ENCODE assay signal across 19 cellular contexts in the genomic region with DNA sequence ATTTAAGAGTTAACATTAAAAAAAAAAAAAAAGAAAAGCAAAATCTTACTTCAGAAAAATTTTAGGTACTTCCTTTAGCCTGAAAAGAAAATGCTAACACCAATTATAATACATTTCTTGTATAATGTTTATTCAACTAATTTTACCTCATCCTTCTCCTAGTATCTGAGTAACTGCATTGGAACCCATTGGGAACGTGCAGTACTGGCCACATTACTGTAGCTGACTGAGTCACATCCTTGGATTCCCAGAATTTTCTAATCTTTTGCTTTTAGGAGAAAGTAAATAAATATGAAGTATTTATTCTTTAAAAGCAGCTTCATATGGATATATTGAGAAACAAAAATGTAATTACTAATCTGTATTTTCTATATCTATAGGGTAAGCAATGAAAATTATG.
"Had no signal": no experiment of that assay in that cellular context is flagged by ENCODE, and none has a peak within 500 bp of the region (broad histone marks: within the 10 kb centered on the region; RNA-seq: fewer than 3 reads in every experiment).

No MANE protein-coding gene starts in this region.

- H3K27ac ChIP-seq: colonic mucosa, gastroesophageal sphincter, psoas muscle, testis, tibial nerve, upper lobe of right lung, vagina had no signal

- H3K27me3 ChIP-seq: colonic mucosa, gastroesophageal sphincter, testis, tibial nerve, upper lobe of right lung, vagina had no signal

- H3K36me3 ChIP-seq: colonic mucosa, gastroesophageal sphincter, tibial nerve, upper lobe of right lung, vagina had no signal

- DNase-seq: colonic mucosa; dermis blood vessel endothelial cell; glutamatergic neuron; left colon; left ventricle myocardium superior; mesendoderm; naive thymus-derived CD4-positive, alpha-beta T cell; nephron progenitor cell; psoas muscle; retina; stimulated activated CD4-positive, alpha-beta T cell treated with anti-CD3 and anti-CD28 coated beads, Interleukin-2, amount 100 ng/mL, for 24 hours; stimulated activated CD4-positive, alpha-beta T cell treated with anti-CD3 and anti-CD28 coated beads, Interleukin-4, amount 100 ng/mL, for 4 hours; stimulated activated naive B cell treated with anti-CD40 and anti-IgM and Interleukin-4, amounts not matched to agents 10 μg/mL and 1 μg/mL and 100 μg/mL, for 72 hours; stimulated activated naive CD8-positive, alpha-beta T cell treated with anti-CD3 and anti-CD28 coated beads, Interleukin-15, amount 100 ng/mL, for 72 hours; testis; upper lobe of right lung had no signal

- H3K4me3 ChIP-seq: colonic mucosa, gastroesophageal sphincter, psoas muscle, testis, tibial nerve, upper lobe of right lung, vagina had no signal

- H3K9me3 ChIP-seq: colonic mucosa, gastroesophageal sphincter, psoas muscle, testis, tibial nerve, upper lobe of right lung, vagina had no signal
